In the genomic region with DNA sequence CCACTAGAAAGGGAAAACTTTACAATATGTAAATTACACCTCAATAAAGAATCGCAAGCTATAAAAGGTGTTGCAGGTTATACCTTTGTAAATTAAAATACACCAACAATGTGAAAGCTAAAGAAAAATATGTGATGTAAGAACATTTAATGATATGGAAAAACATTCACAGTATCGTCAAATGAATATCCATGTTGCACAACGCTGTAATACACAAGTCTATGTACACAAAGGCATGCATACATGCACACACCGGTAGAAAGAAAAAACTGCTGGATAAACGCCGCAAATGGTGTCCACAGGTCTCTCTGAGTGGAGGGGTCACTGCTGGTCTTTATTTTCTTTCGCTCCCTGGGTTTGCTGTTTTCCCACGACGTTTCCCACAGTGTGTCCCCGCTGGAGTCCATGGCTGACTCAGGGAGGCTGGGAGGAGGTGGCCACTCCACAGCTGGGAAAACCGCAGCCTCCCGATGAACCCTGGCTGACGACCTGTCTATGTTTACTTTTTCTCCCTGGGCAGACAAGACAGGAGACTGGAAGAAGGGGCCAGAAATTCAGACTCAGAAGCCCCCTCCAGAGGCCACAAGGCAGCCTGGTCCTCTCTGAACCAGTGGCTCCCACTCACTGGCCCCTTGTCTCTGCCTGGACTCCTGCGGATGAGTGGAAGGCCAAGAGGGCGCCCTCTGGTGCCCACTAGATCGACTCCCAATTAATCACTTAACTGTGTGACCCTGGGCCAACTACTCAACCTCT, we compare ENCODE assay signal across 8 cellular contexts. TPM values are rescaled to one million over a fixed set of nuclear protein-coding genes. Genes with fewer than 3 reads are reported as not detected.
DNase-seq lines count a peak whose midpoint lies in the region; ATAC-seq, FAIRE-seq and TF ChIP-seq lines count a peak whose summit lies in the region.

No MANE protein-coding gene starts in this region.

- FAIRE-seq in urothelium cell line (lab: Jason Lieb, UNC): peak; percentile 30

- H3K27me3 ChIP-seq in left ventricle myocardium inferior (ENCODE audit: low read depth) (peaks cover 20% of the 10 kb centered on the region), transverse colon (peaks cover 25% of the 10 kb centered on the region)

- no peak overlapping the region for H3K4me3 ChIP-seq in left ventricle myocardium inferior
- H3K4me3 ChIP-seq in transverse colon: no peak overlapping the region

- WGBS in transverse colon (ENCODE audit: low coverage in 1 of 2), 2 donors: 27 to 42% methylated on average over 6 to 14 of the region's 16 CpGs

- no peak overlapping the region for H3K27ac Mint-ChIP-seq in activated naive CD8-positive, alpha-beta T cell treated with anti-CD3 and anti-CD28 coated beads, Interleukin-2, amount 50 U/mL, for 24 hours
- H3K27ac Mint-ChIP-seq in activated naive CD8-positive, alpha-beta T cell treated with anti-CD3 and anti-CD28 coated beads for 36 hours: no peak overlapping the region

- peaks cover 15% of the 10 kb centered on the region for H3K27me3 Mint-ChIP-seq in activated naive CD8-positive, alpha-beta T cell treated with anti-CD3 and anti-CD28 coated beads, Interleukin-2, amount 50 U/mL, for 24 hours
- peaks cover 50% of the 10 kb centered on the region for H3K27me3 Mint-ChIP-seq in activated naive CD8-positive, alpha-beta T cell treated with anti-CD3 and anti-CD28 coated beads for 36 hours

- no peak overlapping the region for H3K4me3 Mint-ChIP-seq in activated naive CD8-positive, alpha-beta T cell treated with anti-CD3 and anti-CD28 coated beads, Interleukin-2, amount 50 U/mL, for 24 hours
- no peak overlapping the region for H3K4me3 Mint-ChIP-seq in activated naive CD8-positive, alpha-beta T cell treated with anti-CD3 and anti-CD28 coated beads for 36 hours

- DNase-seq in activated naive CD8-positive, alpha-beta T cell treated with anti-CD3 and anti-CD28 coated beads, Interleukin-2, amount 50 U/mL, for 24 hours: no peak
- no peak for DNase-seq in activated naive CD8-positive, alpha-beta T cell treated with anti-CD3 and anti-CD28 coated beads for 36 hours
- DNase-seq in SW480 (ENCODE audit: low spot score): peak; percentile 83
- DNase-seq in left ventricle myocardium inferior: peak; percentile 50
- peak; percentile 79 for DNase-seq in urothelium cell line (ENCODE audit: low spot score)
- DNase-seq in transverse colon: no peak

- H3K9me3 ChIP-seq in left ventricle myocardium inferior (replicated peaks): no peaks in the 10 kb centered on the region
- no peaks in the 10 kb centered on the region for H3K9me3 ChIP-seq in transverse colon

- TF ChIP-seq POLR2A in transverse colon (IDR thresholded peaks at IDR 0.05): no peak

- in situ Hi-C loops in transverse colon (cut with MboI; ENCODE audit: low pct_ligation_motif_present in 1 of 4, low pct_unique_long_range_greater_than_20kb in 1 of 4, low sequenced_read_pairs in 3 of 4): no loop called here

- H3K36me3 ChIP-seq in left ventricle myocardium inferior (no peaks in the 10 kb centered on the region), transverse colon (no peaks in the 10 kb centered on the region)

- ATAC-seq in activated naive CD8-positive, alpha-beta T cell treated with anti-CD3 and anti-CD28 coated beads, Interleukin-2, amount 50 U/mL, for 24 hours: peak; percentile 35
- ATAC-seq in HG03175 (IDR thresholded peaks at IDR 0.05; ENCODE audit: unreplicated experiment): no peak
- no peak for ATAC-seq in HG02759 (IDR thresholded peaks at IDR 0.05; ENCODE audit: unreplicated experiment)

- H3K4me1 ChIP-seq in left ventricle myocardium inferior (no peaks in the 10 kb centered on the region), transverse colon (no peaks in the 10 kb centered on the region)

- no peak overlapping the region for H3K27ac ChIP-seq in left ventricle myocardium inferior (replicated peaks)
- no peak overlapping the region for H3K27ac ChIP-seq in transverse colon

- TF ChIP-seq CTCF in left ventricle myocardium inferior (IDR thresholded peaks at IDR 0.05; ENCODE audit: borderline replicate concordance): peak; percentile 56
- peak in 1 of 5 experiments; percentile 15 for TF ChIP-seq CTCF in transverse colon (IDR thresholded peaks at IDR 0.05)

- no peaks in the 10 kb centered on the region for H3K36me3 Mint-ChIP-seq in activated naive CD8-positive, alpha-beta T cell treated with anti-CD3 and anti-CD28 coated beads, Interleukin-2, amount 50 U/mL, for 24 hours (ENCODE audit: low read depth)
- H3K36me3 Mint-ChIP-seq in activated naive CD8-positive, alpha-beta T cell treated with anti-CD3 and anti-CD28 coated beads for 36 hours: no peaks in the 10 kb centered on the region

- intact Hi-C loops in left ventricle myocardium inferior (cut with micrococcal nuclease): no loop called here
- intact Hi-C loops in transverse colon (cut with DNase I; ENCODE audit: low total_unique reads): no loop called here

- H3K4me1 Mint-ChIP-seq in activated naive CD8-positive, alpha-beta T cell treated with anti-CD3 and anti-CD28 coated beads, Interleukin-2, amount 50 U/mL, for 24 hours: no peaks in the 10 kb centered on the region
- peaks cover 2% of the 10 kb centered on the region for H3K4me1 Mint-ChIP-seq in activated naive CD8-positive, alpha-beta T cell treated with anti-CD3 and anti-CD28 coated beads for 36 hours

- no peak for TF ChIP-seq EP300 in transverse colon (IDR thresholded peaks at IDR 0.05; ENCODE audit: low read depth)

- H3K9me3 Mint-ChIP-seq in activated naive CD8-positive, alpha-beta T cell treated with anti-CD3 and anti-CD28 coated beads, Interleukin-2, amount 50 U/mL, for 24 hours: no peaks in the 10 kb centered on the region
- no peaks in the 10 kb centered on the region for H3K9me3 Mint-ChIP-seq in activated naive CD8-positive, alpha-beta T cell treated with anti-CD3 and anti-CD28 coated beads for 36 hours

RNA-seq across cellular contexts. Expression of gene BPI, which starts 13.0 kb away (rescaled TPM):
- total RNA-seq in activated naive CD8-positive, alpha-beta T cell treated with anti-CD3 and anti-CD28 coated beads for 36 hours: not detected
- total RNA-seq in left ventricle myocardium inferior: not detected
- not detected for total RNA-seq in transverse colon

RNA-seq across cellular contexts. Expression of gene KIAA1755, which starts 30.5 kb away (rescaled TPM):
- not detected for total RNA-seq in activated naive CD8-positive, alpha-beta T cell treated with anti-CD3 and anti-CD28 coated beads for 36 hours
- total RNA-seq in left ventricle myocardium inferior (7.1 TPM), transverse colon (10 to 100 TPM in 1 of 4 donors, 1 to 10 TPM in 3; 1.6 to 20.2 (median 3.7) TPM)

RNA-seq across cellular contexts. Expression of gene LBP, which starts 55.3 kb away (rescaled TPM):
- not detected for total RNA-seq in activated naive CD8-positive, alpha-beta T cell treated with anti-CD3 and anti-CD28 coated beads for 36 hours
- total RNA-seq in left ventricle myocardium inferior (0.19 TPM), transverse colon (not detected)

Comparison
In these comparisons a context has a peak if more than half of its experiments do, and no peak if none do; other contexts are left out.
1. DNase-seq: peak in SW480 (single experiment), left ventricle myocardium inferior (single experiment) and urothelium cell line (single experiment); none in activated naive CD8-positive, alpha-beta T cell treated with anti-CD3 and anti-CD28 coated beads, Interleukin-2, amount 50 U/mL, for 24 hours (single experiment), activated naive CD8-positive, alpha-beta T cell treated with anti-CD3 and anti-CD28 coated beads for 36 hours (single experiment) and transverse colon (single experiment).